13 cellular contexts compared by ENCODE assay signal in the genomic region with DNA sequence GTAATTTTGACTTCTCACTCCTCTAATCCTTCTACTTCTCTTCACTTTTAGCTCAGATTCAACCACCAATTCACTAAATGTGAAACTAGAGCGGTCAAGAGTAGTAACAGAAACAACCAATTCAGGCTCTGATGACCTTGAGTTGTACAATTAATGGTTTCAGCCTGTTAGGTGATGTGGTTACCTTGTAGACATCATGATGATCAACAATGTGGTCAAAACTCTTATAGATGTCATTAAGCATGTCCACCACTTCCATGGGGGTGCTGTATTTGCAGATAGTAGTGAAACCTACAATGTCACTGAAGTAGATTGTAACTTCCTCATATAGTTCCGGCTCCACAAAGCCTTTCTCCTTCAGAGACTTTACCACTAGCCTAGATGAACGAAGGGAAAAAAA. TPM values are rescaled to one million over a fixed set of nuclear protein-coding genes. Genes with fewer than 3 reads are reported as not detected.
A peak's percentile ranks its signal among the peaks of the same experiment; 100 is the strongest.
DNase-seq lines count a peak whose midpoint lies in the region; ATAC-seq and TF ChIP-seq lines count a peak whose summit lies in the region.
"Had no signal": no experiment of that assay in that cellular context is flagged by ENCODE, and none has a peak within 500 bp of the region (broad histone marks: within the 10 kb centered on the region; RNA-seq: fewer than 3 reads in every experiment).

No MANE protein-coding gene starts in this region.

- H3K4me3 ChIP-seq in Caco-2 (ENCODE audit: low read depth, low read length), result no peak overlapping the region
- H3K4me3 ChIP-seq: spleen had no signal

- no peaks in the 10 kb centered on the region for H3K27me3 Mint-ChIP-seq in Caco-2 (ENCODE audit: insufficient read depth, unreplicated experiment)

- H3K27me3 ChIP-seq in Caco-2 (replicated peaks; ENCODE audit: control insufficient read depth, insufficient read depth, low read length), result no peaks in the 10 kb centered on the region
- H3K27me3 ChIP-seq: spleen had no signal

- H3K9me3 ChIP-seq in Caco-2, result peaks cover 4% of the 10 kb centered on the region; the same call in 1 of the 2 replicates
- H3K9me3 ChIP-seq: spleen had no signal

- ATAC-seq in GM18873 (IDR thresholded peaks at IDR 0.05; ENCODE audit: low FRiP score, unreplicated experiment) (peak; percentile 68), GM21786 (IDR thresholded peaks at IDR 0.05; ENCODE audit: unreplicated experiment) (peak; percentile 68), HG03439 (IDR thresholded peaks at IDR 0.05; ENCODE audit: unreplicated experiment) (peak; percentile 81)
- ATAC-seq: activated T-helper 17 cell treated with anti-CD3 and anti-CD28 coated beads, Interleukin-2, amount 50 U/mL, for 72 hours had no signal

- no peak for TF ChIP-seq CTCF in Caco-2 (IDR thresholded peaks at IDR 0.05; ENCODE audit: insufficient read depth in 1 of 2, low read depth in 1 of 2, low read length in 1 of 2, severe bottlenecking in 1 of 2, unreplicated experiment in 1 of 2)

- CTCF ChIA-PET in Caco-2 (lab: Charles Lee), result no interaction called here

- peaks cover 12% of the 10 kb centered on the region for H3K4me1 Mint-ChIP-seq in Caco-2 (ENCODE audit: low read depth, unreplicated experiment)

- H3K36me3 Mint-ChIP-seq in Caco-2 (ENCODE audit: insufficient read depth, unreplicated experiment), result no peaks in the 10 kb centered on the region

- H3K27ac Mint-ChIP-seq in Caco-2 (ENCODE audit: unreplicated experiment), result no peak overlapping the region
- H3K27ac Mint-ChIP-seq: activated T-helper 17 cell treated with anti-CD3 and anti-CD28 coated beads, Interleukin-2, amount 50 U/mL, for 72 hours had no signal

- intact Hi-C loops in Caco-2 (cut with micrococcal nuclease; ENCODE audit: unreplicated experiment), result no loop called here

- BruUV-seq in Caco-2 (replicated peaks; lab: Mats Ljungman, UMichigan), result no TSS peak

- no peaks in the 10 kb centered on the region; the same call in 1 of the 2 replicates for H3K36me3 ChIP-seq in Caco-2 (ENCODE audit: control insufficient read depth, insufficient read depth, low read length)
- H3K36me3 ChIP-seq: spleen had no signal

- H3K9me3 Mint-ChIP-seq in Caco-2 (ENCODE audit: unreplicated experiment), result peaks cover 10% of the 10 kb centered on the region
- H3K9me3 Mint-ChIP-seq: activated T-helper 17 cell treated with anti-CD3 and anti-CD28 coated beads, Interleukin-2, amount 50 U/mL, for 72 hours had no signal

- POLR2A ChIA-PET in Caco-2 (lab: Charles Lee), result no interaction called here

- peak; percentile 12 for DNase-seq in medulla oblongata (ENCODE audit: extremely low spot score)
- no peak for DNase-seq in NCI-H2227 treated with DMSO at 0.1 percent for 48 hours (lab: John Stamatoyannopoulos, UW)
- DNase-seq in DMS114 treated with DMSO at 0.1 percent for 48 hours (lab: John Stamatoyannopoulos, UW; ENCODE audit: unreplicated experiment), result no peak
- DNase-seq in GM19238 (ENCODE audit: insufficient read length, low spot score), result no peak
- no peak for DNase-seq in Caco-2
- DNase-seq: central memory CD4-positive, alpha-beta T cell; NCI-H2081 treated with DMSO at 0.1 percent for 48 hours; spleen had no signal

- no peak overlapping the region for H3K4me3 Mint-ChIP-seq in Caco-2 (ENCODE audit: unreplicated experiment)
- H3K4me3 Mint-ChIP-seq: activated T-helper 17 cell treated with anti-CD3 and anti-CD28 coated beads, Interleukin-2, amount 50 U/mL, for 72 hours had no signal

- H3K4me1 ChIP-seq in Caco-2, result peaks cover 23% of the 10 kb centered on the region

RNA-seq across cellular contexts. Expression of a gene that starts 54.1 kb away (rescaled TPM):
- total RNA-seq in Caco-2 (2022), result 21.1 and 21.4 TPM in 2 replicates
- total RNA-seq: activated T-helper 17 cell treated with anti-CD3 and anti-CD28 coated beads, Interleukin-2, amount 50 U/mL, for 72 hours; T-helper 2 cell treated with Interferon-gamma antibody and Interleukin-4, amounts not matched to agents 100 ng/mL and 5 ng/mL, for 36 hours had no signal
